8 cellular contexts compared by ENCODE assay signal in genomic region chr2:231181848-231182247, GRCh38. TPM values are rescaled to one million over a fixed set of nuclear protein-coding genes. Genes with fewer than 3 reads are reported as not detected.
DNase-seq lines count a peak whose midpoint lies in the region; ATAC-seq and TF ChIP-seq lines count a peak whose summit lies in the region.

No MANE protein-coding gene starts in this region.

- peaks cover 19% of the 10 kb centered on the region for H3K4me1 Mint-ChIP-seq in memory B cell

- H3K4me3 Mint-ChIP-seq in memory B cell: no peak overlapping the region

- in situ Hi-C loops in astrocyte of the spinal cord (cut with HindIII; ENCODE audit: low sequenced_read_pairs): no loop called here

- H3K27ac Mint-ChIP-seq in memory B cell: peak overlapping the region; percentile 1

- H3K9me3 Mint-ChIP-seq in memory B cell: no peaks in the 10 kb centered on the region

- no peak for TF ChIP-seq CTCF in astrocyte of the spinal cord (IDR thresholded peaks at IDR 0.05; ENCODE audit: low read depth, low read length)

- peak; percentile 56 for ATAC-seq in HG03460 (IDR thresholded peaks at IDR 0.05; ENCODE audit: unreplicated experiment)
- ATAC-seq in memory B cell (ENCODE audit: low read depth): peak; percentile 72

- H3K36me3 Mint-ChIP-seq in memory B cell: no peaks in the 10 kb centered on the region

- H3K4me3 ChIP-seq in astrocyte of the spinal cord (ENCODE audit: low read depth, low read length): no peak overlapping the region

- DNase-seq in activated CD8-positive, alpha-beta memory T cell treated with anti-CD3 and anti-CD28 coated beads, Interleukin-2, amount 50 U/mL, for 48 hours: peak; percentile 43
- no peak for DNase-seq in activated CD8-positive, alpha-beta memory T cell treated with anti-CD3 and anti-CD28 coated beads, Interleukin-2, amount 50 U/mL, for 4 hours
- peak; percentile 33 for DNase-seq in astrocyte of the spinal cord (ENCODE audit: low read depth, low spot score)
- DNase-seq in memory B cell (ENCODE audit: low spot score in 2 of 2): no peak
- no peak for DNase-seq in putamen (ENCODE audit: low spot score)
- no peak for DNase-seq in HT-29 (ENCODE audit: low spot score)
- no peak for DNase-seq in activated T-cell treated with anti-CD3 and anti-CD28 coated beads, Interleukin-2, amount 50 U/mL, for 48 hours

- no peaks in the 10 kb centered on the region for H3K27me3 Mint-ChIP-seq in memory B cell

RNA-seq across cellular contexts. Expression of gene ARMC9, which starts 16.6 kb away (rescaled TPM):
- 26.2 and 29.7 TPM in 2 replicates for total RNA-seq in HT-29 (2014; rRNA removed; shearing (Covaris generic))

RNA-seq across cellular contexts. Expression of gene HTR2B, which starts 57.0 kb away (rescaled TPM):
- not detected in 2 replicates for total RNA-seq in HT-29 (2014; rRNA removed; shearing (Covaris generic))

Comparison
In these comparisons a context has a peak if more than half of its experiments do, and no peak if none do; other contexts are left out.
1. DNase-seq: peak in activated CD8-positive, alpha-beta memory T cell treated with anti-CD3 and anti-CD28 coated beads, Interleukin-2, amount 50 U/mL, for 48 hours (single experiment) and astrocyte of the spinal cord (single experiment); none in activated CD8-positive, alpha-beta memory T cell treated with anti-CD3 and anti-CD28 coated beads, Interleukin-2, amount 50 U/mL, for 4 hours (single experiment), memory B cell (0 of 2), putamen (single experiment), HT-29 (single experiment) and activated T-cell treated with anti-CD3 and anti-CD28 coated beads, Interleukin-2, amount 50 U/mL, for 48 hours (0 of 2).